ENCODE assay signal across 19 cellular contexts in the genomic region with DNA sequence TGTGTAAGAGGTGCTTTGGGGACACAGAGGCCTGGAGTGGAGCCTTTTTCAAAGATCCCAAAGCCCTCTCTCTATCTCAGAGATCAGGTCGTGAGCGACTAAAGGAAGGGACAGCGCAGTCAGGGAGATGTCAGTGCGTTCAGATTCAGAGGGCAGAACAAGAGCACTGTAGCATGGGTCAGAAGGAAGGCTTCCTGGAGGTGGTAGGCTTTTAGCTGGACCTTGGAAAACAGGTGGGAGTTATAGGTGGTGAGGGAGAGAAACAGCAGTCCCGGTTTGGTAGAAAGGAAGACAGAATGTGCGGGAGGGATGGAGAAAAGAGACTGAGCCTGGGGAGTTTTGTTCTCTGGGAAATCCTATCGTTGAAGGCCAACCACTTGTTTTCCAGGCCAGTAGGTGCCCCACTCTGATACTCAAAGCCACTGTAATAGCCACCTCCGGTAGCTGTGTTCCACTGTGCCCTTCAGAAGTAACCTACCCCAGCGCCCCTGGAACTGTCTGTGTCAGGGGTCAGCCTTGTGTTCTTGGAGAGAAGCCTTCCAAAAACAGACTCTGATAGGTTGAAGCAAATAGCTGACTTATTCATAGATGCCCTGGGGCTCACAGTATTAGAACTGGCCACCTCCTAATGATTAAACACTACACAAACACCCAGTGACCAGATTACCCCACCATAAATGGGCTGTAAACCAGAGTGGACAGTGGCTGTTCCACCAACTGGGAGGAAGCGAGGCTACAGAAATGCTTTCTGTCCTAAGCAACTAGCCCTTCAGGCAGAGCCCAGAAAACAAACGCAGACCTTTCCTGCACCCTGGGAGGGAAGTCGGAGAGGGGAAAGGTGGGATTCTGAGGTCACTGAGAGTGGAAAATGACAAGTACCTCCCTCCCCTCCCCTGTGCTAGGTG.
A peak's percentile ranks its signal among the peaks of the same experiment; 100 is the strongest.
DNase-seq lines count a peak whose midpoint lies in the region; ATAC-seq, FAIRE-seq and TF ChIP-seq lines count a peak whose summit lies in the region.
"Had no signal": no experiment of that assay in that cellular context is flagged by ENCODE, and none has a peak within 500 bp of the region (broad histone marks: within the 10 kb centered on the region; RNA-seq: fewer than 3 reads in every experiment).

No MANE protein-coding gene starts in this region.

- no peaks in the 10 kb centered on the region for H3K79me1 ChIP-seq in mesendoderm (ENCODE audit: low read length)

- FAIRE-seq in A549 (lab: Jason Lieb, UNC): no peak

- H3K79me2 ChIP-seq in mesendoderm (ENCODE audit: control insufficient read depth, insufficient read depth, low read length): no peaks in the 10 kb centered on the region

- CTCF ChIA-PET in A549 (lab: Yijun Ruan, JAX): interaction anchor here (0.6 kb wide), 1 partner anchor 51 kb away, joined by 3 read pairs; no protein-coding TSS in a partner anchor

- H3K4me3 ChIP-seq in A549 (no peak overlapping the region), heart right ventricle (no peak overlapping the region), mesendoderm (ENCODE audit: low read length) (no peak overlapping the region)
- H3K4me3 ChIP-seq: esophagus squamous epithelium had no signal

- H3K18ac ChIP-seq in mesendoderm (ENCODE audit: low read length): peak overlapping the region; percentile 54

- TF ChIP-seq RAD21 in A549 (conservative IDR thresholded peaks at IDR 0.05 in 1 of 2, IDR thresholded peaks at IDR 0.05 in 1 of 2): no peak

- H3K27me3 ChIP-seq in heart right ventricle: no peaks in the 10 kb centered on the region
- H3K27me3 ChIP-seq in mesendoderm (ENCODE audit: insufficient read depth, low read length, poor library complexity): no peaks in the 10 kb centered on the region
- H3K27me3 ChIP-seq: esophagus squamous epithelium had no signal

- H2BK5ac ChIP-seq in mesendoderm (ENCODE audit: low read length): no peak overlapping the region

- H4K5ac ChIP-seq in mesendoderm (ENCODE audit: low read length): no peak overlapping the region

- no peak overlapping the region for H3K23ac ChIP-seq in mesendoderm (ENCODE audit: low read length)

- H3K4ac ChIP-seq in mesendoderm (ENCODE audit: low read depth, low read length): peak overlapping the region; percentile 63

- H3K36me3 ChIP-seq in heart right ventricle (no peaks in the 10 kb centered on the region), mesendoderm (ENCODE audit: control insufficient read depth, insufficient read depth, low read length) (no peaks in the 10 kb centered on the region)
- H3K36me3 ChIP-seq: esophagus squamous epithelium had no signal

- H3K27ac ChIP-seq in A549 (peak overlapping the region; percentile 69 to 81), heart right ventricle (peak overlapping the region in 6 of 10 donors; percentile 35 to 61 (median 46)), mesendoderm (ENCODE audit: low read depth, low read length) (no peak overlapping the region)
- H3K27ac ChIP-seq: esophagus squamous epithelium, HL-60 had no signal

- no peak overlapping the region for H2BK15ac ChIP-seq in mesendoderm (replicated peaks; ENCODE audit: low read depth)

- ATAC-seq in A549 (peak; percentile 41 to 77; a peak in 4 of 6 replicates), heart right ventricle (peak in 3 of 8 donors; percentile 11 to 30 (median 24)), GM19023 (IDR thresholded peaks at IDR 0.05; ENCODE audit: unreplicated experiment) (no peak)

- TF ChIP-seq CTCF in A549 (IDR thresholded peaks at IDR 0.05): no peak
- TF ChIP-seq CTCF in heart right ventricle (IDR thresholded peaks at IDR 0.05): no peak

- no peak overlapping the region for H2BK120ac ChIP-seq in mesendoderm (ENCODE audit: low read depth, low read length)

- peaks cover 59% of the 10 kb centered on the region for H3K4me1 ChIP-seq in A549
- peaks cover 13 to 77% (median 26%) of the 10 kb centered on the region in 9 donors for H3K4me1 ChIP-seq in heart right ventricle
- H3K4me1 ChIP-seq in mesendoderm (ENCODE audit: control insufficient read depth, low read depth, low read length): peaks cover 17% of the 10 kb centered on the region

- peak in 1 of 2 experiments; percentile 75 for DNase-seq in A549 (ENCODE audit: low read depth in 1 of 2, low spot score in 1 of 2)
- peak; percentile 31 for DNase-seq in HuH-7 (ENCODE audit: low spot score)
- no peak for DNase-seq in heart right ventricle
- no peak for DNase-seq in mesendoderm
- DNase-seq in activated CD4-positive, CD25-positive, alpha-beta regulatory T cell treated with anti-CD3 and anti-CD28 coated beads, Interleukin-2, amount 50 U/mL, for 72 hours: no peak
- no peak for DNase-seq in head of caudate nucleus
- DNase-seq in middle frontal gyrus (ENCODE audit: extremely low spot score, low spot score): no peak
- DNase-seq: activated CD8-positive, alpha-beta memory T cell treated with anti-CD3 and anti-CD28 coated beads, Interleukin-2, amount 50 U/mL, for 48 hours; activated effector memory CD4-positive, alpha-beta T cell treated with anti-CD3 and anti-CD28 coated beads, Interleukin-2, amount 50 U/mL, for 16 hours; CD4-positive, CD25-positive, alpha-beta regulatory T cell; effector memory CD4-positive, alpha-beta T cell; esophagus squamous epithelium; HFFc6; KBM-7; NCI-H2081 treated with DMSO at 0.1 percent for 48 hours; NCI-H510A; stimulated activated CD4-positive, alpha-beta T cell treated with anti-CD3 and anti-CD28 coated beads, Interleukin-12 subunit alpha, Interleukin-12 subunit beta, amount 100 ng/mL, for 4 hours had no signal

- POLR2A ChIA-PET in A549 (lab: Yijun Ruan, JAX): no interaction called here

- H3K4me2 ChIP-seq in A549: peak overlapping the region; percentile 50
- H3K4me2 ChIP-seq in mesendoderm (ENCODE audit: low read length): no peak overlapping the region

- WGBS in A549 (ENCODE audit: missing lambda C conversion rate): 53% methylated on average over 12 of the region's 12 CpGs
- WGBS in heart right ventricle, 2 donors: 77 to 80% methylated on average over 12 of the region's 12 CpGs
- no CpG with 5 or more reads among the region's 12 CpGs for WGBS in mesendoderm (ENCODE audit: extremely low coverage, insufficient coverage, low lambda C conversion rate)

- no peak overlapping the region for H2AK5ac ChIP-seq in mesendoderm (ENCODE audit: low read length)

- H3K56ac ChIP-seq in mesendoderm (ENCODE audit: low read length): peak overlapping the region; percentile 19

- no peak for TF ChIP-seq EP300 in A549 (IDR thresholded peaks at IDR 0.05)

- H3K9me3 ChIP-seq in A549 (no peaks in the 10 kb centered on the region), heart right ventricle (no peaks in the 10 kb centered on the region)
- H3K9me3 ChIP-seq: esophagus squamous epithelium had no signal

- intact Hi-C loops in heart right ventricle (cut with DNase I): no loop called here
- intact Hi-C loops in head of caudate nucleus (cut with DNase I): no loop called here

- no peak overlapping the region for H3K9ac ChIP-seq in mesendoderm (ENCODE audit: low read length)

- TF ChIP-seq POLR2A in A549 (IDR thresholded peaks at IDR 0.05; ENCODE audit: low read length): no peak

- no peak overlapping the region for H4K8ac ChIP-seq in mesendoderm (ENCODE audit: low read depth, low read length)

TF ChIP-seq in A549, 52 proteins besides CTCF, POLR2A, EP300 and RAD21:
- TF ChIP-seq CHD4 (IDR thresholded peaks at IDR 0.05; ENCODE audit: borderline replicate concordance) (no peak), HEYL (CRISPR knock-in tag; IDR thresholded peaks at IDR 0.05) (no peak), ZFP36 (IDR thresholded peaks at IDR 0.05; ENCODE audit: borderline replicate concordance, partially characterized antibody) (peak; percentile 45)
- TF ChIP-seq, protein P1, sequence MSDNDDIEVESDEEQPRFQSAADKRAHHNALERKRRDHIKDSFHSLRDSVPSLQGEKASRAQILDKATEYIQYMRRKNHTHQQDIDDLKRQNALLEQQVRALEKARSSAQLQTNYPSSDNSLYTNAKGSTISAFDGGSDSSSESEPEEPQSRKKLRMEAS (IDR thresholded peaks at IDR 0.05): 0 out of 2 replicates have a peak, but pooled peaks have one; percentile 12
